In the genomic region with DNA sequence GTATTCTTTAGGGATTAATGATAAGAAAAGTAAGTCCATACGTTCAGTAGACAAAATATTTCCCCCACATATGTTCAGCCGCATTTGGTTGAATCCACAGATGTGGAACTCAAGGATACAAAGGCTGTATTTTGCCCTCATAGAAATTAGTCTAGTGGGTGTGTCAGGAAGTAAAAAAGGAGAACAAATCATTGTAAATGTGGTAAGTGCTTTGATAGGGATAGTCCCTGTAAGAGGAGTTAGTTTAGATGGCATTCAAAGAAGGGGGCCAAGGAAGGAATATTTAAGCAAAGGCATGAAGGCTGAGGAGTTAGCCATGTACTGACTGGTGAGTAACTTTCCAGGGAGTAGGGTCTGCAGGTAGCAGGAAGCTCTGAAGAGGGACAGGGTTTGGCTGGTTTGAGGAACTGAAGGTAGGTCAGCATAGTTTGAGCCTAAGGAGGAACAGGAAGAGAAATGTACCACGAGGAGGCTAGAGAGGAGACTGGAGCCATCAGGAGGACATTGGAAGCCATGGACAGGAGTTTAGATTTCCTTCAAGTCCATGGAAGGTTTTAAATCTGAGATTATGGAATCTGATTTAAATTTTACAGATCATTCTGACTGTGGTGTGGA, we compare ENCODE assay signal across 18 cellular contexts.
"Had no signal": no experiment of that assay in that cellular context is flagged by ENCODE, and none has a peak within 500 bp of the region (broad histone marks: within the 10 kb centered on the region; RNA-seq: fewer than 3 reads in every experiment).

No MANE protein-coding gene starts in this region.

- H3K27me3 ChIP-seq: adrenal gland, colonic mucosa, heart left ventricle, left lung, ovary, sigmoid colon, suprapubic skin had no signal

- H3K9me3 Mint-ChIP-seq: activated T-helper 2 cell treated with anti-CD3 and anti-CD28 coated beads, Interferon-gamma antibody, Interleukin-2, Interleukin-4, amounts not matched to agents 10 μg/mL and 5 μg/mL and 100 μg/mL, durations not matched to agents 14 hours and 24 hours and 36 hours; neural crest cell had no signal

- H3K4me1 Mint-ChIP-seq: neural crest cell had no signal

- H3K4me1 ChIP-seq: adrenal gland, colonic mucosa, left lung, sigmoid colon, suprapubic skin had no signal

- H3K9me3 ChIP-seq: adrenal gland, colonic mucosa, heart left ventricle, left lung, ovary, sigmoid colon, suprapubic skin had no signal

- H3K4me3 ChIP-seq: adrenal gland, colonic mucosa, heart left ventricle, left lung, ovary, sigmoid colon, suprapubic skin had no signal

- H3K27ac ChIP-seq: adrenal gland, colonic mucosa, heart left ventricle, left lung, ovary, sigmoid colon, suprapubic skin, VCaP had no signal

- H3K27ac Mint-ChIP-seq: activated T-helper 2 cell treated with anti-CD3 and anti-CD28 coated beads, Interferon-gamma antibody, Interleukin-2, Interleukin-4, amounts not matched to agents 10 μg/mL and 5 μg/mL and 100 μg/mL, durations not matched to agents 14 hours and 24 hours and 36 hours had no signal

- H3K4me3 Mint-ChIP-seq: neural crest cell had no signal

- DNase-seq: activated CD4-positive, alpha-beta T cell treated with anti-CD3 and anti-CD28 coated beads for 4 hours; activated naive CD4-positive, alpha-beta T cell treated with anti-CD3 and anti-CD28 coated beads, Interleukin-2, amount 50 U/mL, for 16 hours; adrenal gland; colonic mucosa; effector CD4-positive, alpha-beta T cell; foreskin melanocyte; heart left ventricle; islet precursor cell; left lung; ovary; sigmoid colon; stimulated activated CD4-positive, alpha-beta T cell treated with anti-CD3 and anti-CD28 coated beads, Interleukin-12 subunit alpha, Interleukin-12 subunit beta, amount 100 ng/mL, for 4 hours; stimulated activated naive CD8-positive, alpha-beta T cell treated with anti-CD3 and anti-CD28 coated beads, Interleukin-15, Interleukin-2, amounts not matched to agents 100 U/mL and 50 U/mL, for 24 hours; T-helper 9 cell had no signal

- H3K36me3 ChIP-seq: adrenal gland, colonic mucosa, heart left ventricle, left lung, ovary, sigmoid colon, suprapubic skin had no signal

- ATAC-seq: heart left ventricle; left lung; stimulated activated naive CD8-positive, alpha-beta T cell treated with anti-CD3 and anti-CD28 coated beads, Interleukin-15, Interleukin-2, amounts not matched to agents 100 U/mL and 50 U/mL, for 24 hours had no signal
